Comparison of ENCODE assay signal across 10 cellular contexts in the genomic region with DNA sequence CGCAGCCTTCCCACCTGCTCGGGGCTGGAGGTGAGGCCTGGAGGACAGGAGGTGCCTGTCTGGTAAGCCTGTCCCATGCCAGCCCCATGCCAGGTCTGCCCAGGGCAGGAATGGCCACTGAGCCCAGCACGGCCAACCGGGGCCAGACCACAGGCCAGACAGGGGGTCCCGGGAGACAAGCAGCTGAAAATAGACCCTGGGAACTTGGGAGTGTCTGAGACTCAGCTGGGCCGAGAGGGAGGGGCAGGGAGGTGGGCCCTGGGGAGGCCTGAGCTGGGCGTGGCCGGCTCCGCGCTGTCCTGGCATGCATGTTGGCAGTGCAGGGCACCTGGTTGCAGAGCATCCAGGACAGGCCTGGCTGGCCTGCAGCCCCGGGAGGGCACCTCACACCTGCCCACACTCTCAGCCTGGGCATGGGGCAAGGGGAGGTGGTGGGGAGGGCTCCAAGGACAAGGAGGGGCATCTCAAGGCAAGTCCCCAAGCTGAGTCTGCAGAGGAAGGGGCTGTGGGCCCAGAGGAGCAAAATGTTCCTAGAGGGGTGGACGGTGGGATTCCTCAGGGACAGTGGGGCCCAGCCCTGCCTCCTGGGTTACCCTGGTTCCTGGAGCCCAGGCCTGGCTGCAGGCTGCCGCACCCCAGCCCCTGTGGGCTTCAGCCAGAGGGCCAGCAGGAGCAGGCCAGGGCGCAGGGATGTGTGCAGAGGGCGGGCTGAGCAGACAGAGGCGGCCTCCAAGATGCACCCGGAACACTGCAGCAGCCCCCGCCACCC. TPM values are rescaled to one million over a fixed set of nuclear protein-coding genes. Genes with fewer than 3 reads are reported as not detected.
DNase-seq lines count a peak whose midpoint lies in the region; ATAC-seq, FAIRE-seq and TF ChIP-seq lines count a peak whose summit lies in the region.
"Had no signal": no experiment of that assay in that cellular context is flagged by ENCODE, and none has a peak within 500 bp of the region (broad histone marks: within the 10 kb centered on the region; RNA-seq: fewer than 3 reads in every experiment).

No MANE protein-coding gene starts in this region.

- no peaks in the 10 kb centered on the region for H3K4me1 ChIP-seq in H9 (ENCODE audit: insufficient read depth, low read length)
- peaks cover 35% of the 10 kb centered on the region for H3K4me1 ChIP-seq in keratinocyte (ENCODE audit: control insufficient read depth, extremely low read depth, insufficient read depth, low read length)
- peaks cover 7% of the 10 kb centered on the region for H3K4me1 ChIP-seq in smooth muscle cell (ENCODE audit: low read depth)

- H3K4me3 ChIP-seq in keratinocyte (ENCODE audit: control insufficient read depth in 2 of 3, extremely low read depth in 1 of 3, insufficient read depth in 2 of 3, low read depth in 1 of 3, low read length in 3 of 3) (no peak overlapping the region), smooth muscle cell (no peak overlapping the region)

- no peak overlapping the region for H3T11ph ChIP-seq in H9 (ENCODE audit: low read length)

- H2BK5ac ChIP-seq in H9 (ENCODE audit: insufficient read length, low read length), result no peak overlapping the region

- POLR2A ChIA-PET in activated B cell treated with CpG ODN at 0.5 μM for 24 hours (lab: Charles Lee), result interaction anchor here (0.6 kb wide), 1 partner anchor 145 kb away, joined by 3 read pairs; no protein-coding TSS in a partner anchor

- H3K4me1 Mint-ChIP-seq in H9 (peaks cover 11 to 28% of the 10 kb centered on the region in 2 experiments), activated B cell treated with CpG ODN at 0.5 μM for 24 hours (peaks cover 74% of the 10 kb centered on the region)

- H4K5ac ChIP-seq in H9 (ENCODE audit: insufficient read length, low read depth, low read length), result no peak overlapping the region

- H2AK5ac ChIP-seq in H9 (ENCODE audit: insufficient read length, low read length), result no peak overlapping the region

- no peaks in the 10 kb centered on the region for H3K9me3 ChIP-seq in H9 (ENCODE audit: control insufficient read depth, low read depth, low read length)
- H3K9me3 ChIP-seq in keratinocyte (ENCODE audit: control insufficient read depth, low read depth, low read length), result no peaks in the 10 kb centered on the region
- no peaks in the 10 kb centered on the region for H3K9me3 ChIP-seq in smooth muscle cell (replicated peaks; ENCODE audit: low read depth)

- no peak overlapping the region for H3K4me2 ChIP-seq in H9 (ENCODE audit: insufficient read depth, insufficient read length, low read length)
- no peak overlapping the region for H3K4me2 ChIP-seq in keratinocyte (ENCODE audit: control insufficient read depth, extremely low read depth, insufficient read depth, low read depth, low read length)
- no peak overlapping the region for H3K4me2 ChIP-seq in smooth muscle cell

- H3K56ac ChIP-seq in H9 (ENCODE audit: insufficient read length, low read depth, low read length), result no peak overlapping the region

- H4K91ac ChIP-seq in H9 (ENCODE audit: insufficient read length, low read depth, low read length), result peak overlapping the region; percentile 86

- no peak overlapping the region for H4K8ac ChIP-seq in H9 (replicated peaks; ENCODE audit: insufficient read length, low read depth, low read length)

- peak overlapping the region; percentile 53 for H2BK12ac ChIP-seq in H9 (ENCODE audit: insufficient read length, low read depth, low read length)

- H3K36me3 Mint-ChIP-seq in H9 (ENCODE audit: insufficient read depth in 1 of 3, low read depth in 3 of 3) (no peaks in the 10 kb centered on the region), activated B cell treated with CpG ODN at 0.5 μM for 24 hours (ENCODE audit: low read depth) (no peaks in the 10 kb centered on the region)

- H3K79me2 ChIP-seq in H9 (ENCODE audit: insufficient read depth, low read length), result no peaks in the 10 kb centered on the region
- no peaks in the 10 kb centered on the region for H3K79me2 ChIP-seq in keratinocyte (ENCODE audit: control insufficient read depth, insufficient read depth, low read length)
- H3K79me2 ChIP-seq in smooth muscle cell (ENCODE audit: low read depth), result no peaks in the 10 kb centered on the region

- no peak for ATAC-seq in activated B cell treated with CpG ODN at 0.5 μM for 24 hours (ENCODE audit: low read depth)
- ATAC-seq in GM18498 (IDR thresholded peaks at IDR 0.05; ENCODE audit: unreplicated experiment), result no peak

- H3K14ac ChIP-seq in H9 (ENCODE audit: insufficient read depth, low read length), result peak overlapping the region; percentile 90

- TF ChIP-seq CTCF in H9 (conservative IDR thresholded peaks at IDR 0.05), result no peak
- no peak for TF ChIP-seq CTCF in activated B cell treated with CpG ODN at 0.5 μM for 24 hours (IDR thresholded peaks at IDR 0.05)
- no peak for TF ChIP-seq CTCF in keratinocyte (optimal IDR thresholded peaks at IDR 0.05 in 1 of 3, IDR thresholded peaks at IDR 0.05 in 1 of 3, conservative IDR thresholded peaks at IDR 0.05 in 1 of 3; ENCODE audit: extremely low read depth in 1 of 3, insufficient read depth in 2 of 3, low read length in 3 of 3)
- TF ChIP-seq CTCF in smooth muscle cell (IDR thresholded peaks at IDR 0.05; ENCODE audit: borderline replicate concordance, insufficient read depth, poor library complexity, severe bottlenecking), result no peak

- H3K23ac ChIP-seq in H9 (ENCODE audit: insufficient read length, low read depth, low read length), result no peak overlapping the region

- peak overlapping the region; percentile 91 for H3K18ac ChIP-seq in H9 (ENCODE audit: insufficient read length, low read depth, low read length)

- H3K4ac ChIP-seq in H9 (ENCODE audit: low read depth, low read length), result peak overlapping the region; percentile 93

- H2AFZ ChIP-seq in H9 (ENCODE audit: low read length) (no peak overlapping the region), keratinocyte (ENCODE audit: control insufficient read depth, low read length) (no peak overlapping the region), smooth muscle cell (ENCODE audit: low read depth) (no peak overlapping the region)

- WGBS in H9 (ENCODE audit: extremely low coverage, insufficient read length, low lambda C conversion rate), result no CpG with 5 or more reads among the region's 18 CpGs
- WGBS in smooth muscle cell (ENCODE audit: low lambda C conversion rate), result 88% methylated on average over 18 of the region's 18 CpGs

- H3K9ac ChIP-seq in H9 (ENCODE audit: extremely low read depth, insufficient read length, low read length) (no peak overlapping the region), keratinocyte (ENCODE audit: control insufficient read depth, extremely low read depth, insufficient read depth, low read length) (peak overlapping the region; percentile 8), smooth muscle cell (ENCODE audit: low read depth) (peak overlapping the region; percentile 97)

- no peaks in the 10 kb centered on the region for H3K9me1 ChIP-seq in keratinocyte (ENCODE audit: control insufficient read depth, extremely low read depth, insufficient read depth, low read length)

- CTCF ChIA-PET in activated B cell treated with CpG ODN at 0.5 μM for 24 hours (lab: Charles Lee), result no interaction called here

- H2BK120ac ChIP-seq in H9 (ENCODE audit: low read depth, low read length, poor library complexity, severe bottlenecking), result no peak overlapping the region

- H3K27me3 Mint-ChIP-seq in H9 (ENCODE audit: low read depth) (peaks cover 90% of the 10 kb centered on the region), activated B cell treated with CpG ODN at 0.5 μM for 24 hours (no peaks in the 10 kb centered on the region)

- intact Hi-C loops in activated B cell treated with CpG ODN at 0.5 μM for 24 hours (cut with micrococcal nuclease), result no loop called here

- peaks cover 7% of the 10 kb centered on the region for H3K23me2 ChIP-seq in H9 (ENCODE audit: insufficient read length, low read depth, low read length, poor library complexity, severe bottlenecking)

- H3F3A ChIP-seq in smooth muscle cell (ENCODE audit: low read depth), result no peaks in the 10 kb centered on the region

- FAIRE-seq in keratinocyte (lab: Jason Lieb, UNC), result no peak
- FAIRE-seq: islet of Langerhans had no signal

- dilution Hi-C loops in keratinocyte (cut with MboI; ENCODE audit: extremely low pct_ligation_motif_present, low sequenced_read_pairs), result no loop called here

- no peak overlapping the region for H2BK20ac ChIP-seq in H9 (ENCODE audit: low read depth, low read length, poor library complexity, severe bottlenecking)

- H3K27ac Mint-ChIP-seq in H9 (no peak overlapping the region), activated B cell treated with CpG ODN at 0.5 μM for 24 hours (peak overlapping the region; percentile 59)

- H3K9me3 Mint-ChIP-seq in H9, result no peaks in the 10 kb centered on the region
- H3K9me3 Mint-ChIP-seq in activated B cell treated with CpG ODN at 0.5 μM for 24 hours, result no peaks in the 10 kb centered on the region

- DNase-seq in H9 (no peak), activated B cell treated with CpG ODN at 0.5 μM for 24 hours (no peak), keratinocyte (ENCODE audit: low read depth, low spot score) (no peak), smooth muscle cell (lab: John Stamatoyannopoulos, UW; ENCODE audit: unreplicated experiment) (no peak), NCI-H1417 treated with DMSO at 0.1 percent for 48 hours (lab: John Stamatoyannopoulos, UW) (no peak)
- DNase-seq in activated CD8-positive, alpha-beta memory T cell treated with anti-CD3 and anti-CD28 coated beads, Interleukin-2, amount 50 U/mL, for 48 hours, result no peak
- DNase-seq: NCI-H510A treated with DMSO at 0.1 percent for 48 hours; stimulated activated naive CD4-positive, alpha-beta T cell treated with Interleukin-2 at 50 U/mL for 16 hours had no signal

- H3K36me3 ChIP-seq in keratinocyte (ENCODE audit: control insufficient read depth in 2 of 2, extremely low read depth in 1 of 2, insufficient read depth in 2 of 2, low read length in 2 of 2), result no peaks in the 10 kb centered on the region
- no peaks in the 10 kb centered on the region for H3K36me3 ChIP-seq in smooth muscle cell (ENCODE audit: low read depth)

- H4K20me1 ChIP-seq in H9 (ENCODE audit: control insufficient read depth, insufficient read depth, insufficient read length), result no peaks in the 10 kb centered on the region
- no peaks in the 10 kb centered on the region for H4K20me1 ChIP-seq in keratinocyte (ENCODE audit: control insufficient read depth, extremely low read depth, insufficient read depth, low read length)
- no peaks in the 10 kb centered on the region for H4K20me1 ChIP-seq in smooth muscle cell (ENCODE audit: low read depth)

- H2BK15ac ChIP-seq in H9 (ENCODE audit: low read depth, low read length), result no peak overlapping the region

- H3K27me3 ChIP-seq in H9 (ENCODE audit: insufficient read depth, low read length) (peaks cover 43% of the 10 kb centered on the region), keratinocyte (ENCODE audit: control insufficient read depth, extremely low read depth, insufficient read depth, low read length) (peaks cover 35% of the 10 kb centered on the region), smooth muscle cell (ENCODE audit: low read depth) (peaks cover 27% of the 10 kb centered on the region)

- H3K4me3 Mint-ChIP-seq in H9 (no peak overlapping the region), activated B cell treated with CpG ODN at 0.5 μM for 24 hours (no peak overlapping the region)

- H3K27ac ChIP-seq in H9 (ENCODE audit: insufficient read length, low read depth, low read length) (no peak overlapping the region), keratinocyte (ENCODE audit: control insufficient read depth, insufficient read depth, low read length) (no peak overlapping the region), smooth muscle cell (ENCODE audit: low read depth) (peak overlapping the region; percentile 35)

- no peaks in the 10 kb centered on the region for H3K79me1 ChIP-seq in H9 (ENCODE audit: insufficient read depth, low read depth, low read length, poor library complexity, severe bottlenecking)

RNA-seq across cellular contexts. Expression of a gene that starts 3.2 kb away (rescaled TPM):
- total RNA-seq in H9 (2021) (6.9 and 8.8 TPM in 2 replicates), activated B cell treated with CpG ODN at 0.5 μM for 24 hours (112 and 129 TPM in 2 replicates), smooth muscle cell (0.27 and 4.9 TPM in 2 replicates)
- polyA plus RNA-seq in keratinocyte (1.1 to 1.7 TPM (median 1.3 TPM) in 3 replicates), smooth muscle cell (31.8 and 40.6 TPM in 2 replicates)
- not detected for polyA plus RNA-seq in keratinocyte (2011; ENCODE audit: low read depth)
- polyA plus RNA-seq in keratinocyte (2011; cell fraction: cytosol; rRNA removed), result 0.23 and 1.0 TPM in 2 replicates
- 0.27 and 0.85 TPM in 2 replicates for polyA plus RNA-seq in keratinocyte (2011; cell fraction: nucleus; rRNA removed)
- 2.2 TPM in 1 of 2 replicates, not detected in the other for polyA plus RNA-seq in keratinocyte (2012; ENCODE audit: low replicate concordance)
- polyA minus RNA-seq in keratinocyte, result not detected in 3 replicates
- not detected for polyA minus RNA-seq in keratinocyte (2011; cell fraction: cytosol; rRNA and poly(A)+ RNA removed)
- polyA minus RNA-seq in keratinocyte (2011; cell fraction: nucleus; rRNA and poly(A)+ RNA removed), result 1.8 TPM in 1 of 2 replicates, not detected in the other

RNA-seq across cellular contexts. Expression of a gene that starts 7.6 kb away (rescaled TPM):
- total RNA-seq in H9 (2021), result 26.2 TPM in 2 replicates
- total RNA-seq in activated B cell treated with CpG ODN at 0.5 μM for 24 hours, result 16.7 and 18.1 TPM in 2 replicates
- polyA plus RNA-seq in keratinocyte, result 4.2 to 5.0 TPM (median 5.0 TPM) in 3 replicates
- polyA plus RNA-seq in keratinocyte (2011; ENCODE audit: low read depth), result 0.85 TPM
- polyA plus RNA-seq in keratinocyte (2011; cell fraction: cytosol; rRNA removed), result 1.6 and 5.4 TPM in 2 replicates
- polyA plus RNA-seq in keratinocyte (2011; cell fraction: nucleus; rRNA removed), result 5.5 and 5.6 TPM in 2 replicates
- 2.0 and 10.5 TPM in 2 replicates for polyA plus RNA-seq in keratinocyte (2012; ENCODE audit: low replicate concordance)
- polyA minus RNA-seq in keratinocyte, result 2.0 to 6.2 TPM (median 3.5 TPM) in 3 replicates
- 8.6 TPM for polyA minus RNA-seq in keratinocyte (2011; cell fraction: cytosol; rRNA and poly(A)+ RNA removed)
- polyA minus RNA-seq in keratinocyte (2011; cell fraction: nucleus; rRNA and poly(A)+ RNA removed), result 2.7 and 3.4 TPM in 2 replicates
- 3.8 and 3.9 TPM in 2 replicates for total RNA-seq in smooth muscle cell
- polyA plus RNA-seq in smooth muscle cell, result 4.7 and 8.2 TPM in 2 replicates

RNA-seq across cellular contexts. Expression of a gene that starts 8.9 kb away (rescaled TPM):
- total RNA-seq in H9 (2021) (5.7 and 7.2 TPM in 2 replicates), activated B cell treated with CpG ODN at 0.5 μM for 24 hours (2.9 and 3.0 TPM in 2 replicates), smooth muscle cell (7.6 and 14.1 TPM in 2 replicates)
- polyA plus RNA-seq in keratinocyte (4.8 to 12.7 TPM (median 5.7 TPM) in 3 replicates), smooth muscle cell (38.1 and 45.7 TPM in 2 replicates)
- polyA plus RNA-seq in keratinocyte (2011; ENCODE audit: low read depth), result 0.61 TPM
- polyA plus RNA-seq in keratinocyte (2011; cell fraction: cytosol; rRNA removed), result 3.7 and 13.9 TPM in 2 replicates
- polyA plus RNA-seq in keratinocyte (2011; cell fraction: nucleus; rRNA removed), result 5.7 and 7.8 TPM in 2 replicates
- polyA plus RNA-seq in keratinocyte (2012; ENCODE audit: low replicate concordance), result 6.0 and 8.3 TPM in 2 replicates
- polyA minus RNA-seq in keratinocyte, result 1.2 to 5.3 TPM (median 3.8 TPM) in 3 replicates
- 18.0 TPM for polyA minus RNA-seq in keratinocyte (2011; cell fraction: cytosol; rRNA and poly(A)+ RNA removed)
- 1.6 and 3.7 TPM in 2 replicates for polyA minus RNA-seq in keratinocyte (2011; cell fraction: nucleus; rRNA and poly(A)+ RNA removed)

RNA-seq across cellular contexts. Expression of a gene that starts 42.9 kb away (rescaled TPM):
- total RNA-seq in H9 (2021), result 1.0 and 2.6 TPM in 2 replicates
- 0.95 and 1.6 TPM in 2 replicates for total RNA-seq in activated B cell treated with CpG ODN at 0.5 μM for 24 hours
- polyA plus RNA-seq in keratinocyte, result 0.18 to 0.31 TPM (median 0.23 TPM) in 3 replicates
- polyA plus RNA-seq in keratinocyte (2011; ENCODE audit: low read depth), result not detected
- polyA plus RNA-seq in keratinocyte (2011; cell fraction: cytosol; rRNA removed), result 0.05 and 0.53 TPM in 2 replicates
- polyA plus RNA-seq in keratinocyte (2011; cell fraction: nucleus; rRNA removed), result 0.14 and 0.20 TPM in 2 replicates
- polyA plus RNA-seq in keratinocyte (2012; ENCODE audit: low replicate concordance), result 0.14 and 0.74 TPM in 2 replicates
- 0.13 to 0.20 TPM in 2 of 3 replicates, not detected in the other for polyA minus RNA-seq in keratinocyte
- polyA minus RNA-seq in keratinocyte (2011; cell fraction: cytosol; rRNA and poly(A)+ RNA removed), result not detected
- 0.39 TPM in 1 of 2 replicates, not detected in the other for polyA minus RNA-seq in keratinocyte (2011; cell fraction: nucleus; rRNA and poly(A)+ RNA removed)
- total RNA-seq in smooth muscle cell, result 2.6 and 7.0 TPM in 2 replicates
- polyA plus RNA-seq in smooth muscle cell, result 7.2 and 12.1 TPM in 2 replicates

Comparison
In these comparisons a context has a peak if more than half of its experiments do, and no peak if none do; other contexts are left out.
1. RNA of a gene that starts 3.2 kb away (total RNA-seq): 112 to 129 TPM in activated B cell treated with CpG ODN at 0.5 μM for 24 hours; 6.9 to 8.8 TPM in H9 and 0.27 to 4.9 TPM in smooth muscle cell; every median in the first group is over 10 times any median in the second.